In the genomic region with DNA sequence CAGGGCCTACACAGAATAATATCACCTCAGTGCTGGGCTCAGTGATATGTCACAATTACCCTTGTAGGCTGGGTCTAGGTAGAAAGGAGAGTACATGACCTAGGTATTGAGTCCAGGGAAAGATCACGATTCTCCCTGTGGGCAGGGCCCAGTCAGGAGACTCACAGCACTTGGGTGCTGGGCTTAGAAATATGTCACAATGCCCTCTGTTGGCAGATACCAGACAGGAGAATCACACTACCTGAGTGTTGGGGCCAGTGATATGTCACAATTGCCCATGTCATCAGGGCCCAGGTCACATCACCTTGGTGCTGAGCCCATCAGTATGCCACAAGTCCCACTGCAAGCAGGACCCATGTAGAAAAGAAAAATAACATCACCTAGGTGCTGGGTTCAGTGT, we compare ENCODE assay signal across 25 cellular contexts.
"Had no signal": no experiment of that assay in that cellular context is flagged by ENCODE, and none has a peak within 500 bp of the region (broad histone marks: within the 10 kb centered on the region; RNA-seq: fewer than 3 reads in every experiment).

No MANE protein-coding gene starts in this region.

- H3K27ac ChIP-seq: neural progenitor cell, pancreas, prostate gland, right lobe of liver, sigmoid colon, stomach, thoracic aorta, thyroid gland, tibial nerve, upper lobe of left lung, vagina had no signal

- H3K4me3 Mint-ChIP-seq: naive thymus-derived CD8-positive, alpha-beta T cell; natural killer cell treated with Interleukin-12 subunit alpha and Interleukin-12 subunit beta and Interleukin-15 and Interleukin-18, amount 100 ng/mL, for 72 hours; neural progenitor cell; stimulated activated effector memory CD8-positive, alpha-beta T cell treated with anti-CD3 and anti-CD28 coated beads, Interleukin-12 subunit alpha, Interleukin-12 subunit beta, amount 100 ng/mL, for 72 hours; stimulated activated naive B cell treated with anti-CD40 and anti-IgM and Interleukin-4, amounts not matched to agents 10 μg/mL and 1 μg/mL and 100 μg/mL, for 72 hours; stimulated activated naive CD8-positive, alpha-beta T cell treated with anti-CD3 and anti-CD28 coated beads, Interleukin-15, Interleukin-2, amounts not matched to agents 100 ng/mL and 50 ng/mL, for 24 hours had no signal

- DNase-seq: naive thymus-derived CD8-positive, alpha-beta T cell; occipital lobe; pancreas; right cardiac atrium; right lobe of liver; sigmoid colon; small intestine; stimulated activated CD4-positive, alpha-beta T cell treated with anti-CD3 and anti-CD28 coated beads, Interleukin-15, amount 100 ng/mL, for 24 hours; stimulated activated CD4-positive, alpha-beta T cell treated with anti-CD3 and anti-CD28 coated beads, Interleukin-2, amount 100 ng/mL, for 24 hours; stimulated activated CD4-positive, alpha-beta T cell treated with anti-CD3 and anti-CD28 coated beads, Interleukin-2, amount 100 ng/mL, for 48 hours; stimulated activated CD4-positive, alpha-beta T cell treated with anti-CD3 and anti-CD28 coated beads, Interleukin-4, amount 100 ng/mL, for 24 hours; stimulated activated naive B cell treated with anti-CD40 and anti-IgM and Interleukin-4, amounts not matched to agents 10 μg/mL and 1 μg/mL and 100 μg/mL, for 72 hours; stimulated activated naive CD4-positive, alpha-beta T cell treated with Interleukin-2 at 50 U/mL for 16 hours; stomach; thyroid gland; trophoblast cell; upper lobe of left lung had no signal

- H3K4me3 ChIP-seq: neural progenitor cell, pancreas, prostate gland, right lobe of liver, sigmoid colon, stomach, thoracic aorta, thyroid gland, tibial nerve, upper lobe of left lung, vagina had no signal

- H3K27me3 Mint-ChIP-seq: naive thymus-derived CD8-positive, alpha-beta T cell; natural killer cell treated with Interleukin-12 subunit alpha and Interleukin-12 subunit beta and Interleukin-15 and Interleukin-18, amount 100 ng/mL, for 72 hours; stimulated activated naive B cell treated with anti-CD40 and anti-IgM and Interleukin-4, amounts not matched to agents 10 μg/mL and 1 μg/mL and 100 μg/mL, for 72 hours; stimulated activated naive CD8-positive, alpha-beta T cell treated with anti-CD3 and anti-CD28 coated beads, Interleukin-15, Interleukin-2, amounts not matched to agents 100 ng/mL and 50 ng/mL, for 24 hours had no signal

- H3K4me1 Mint-ChIP-seq: naive thymus-derived CD8-positive, alpha-beta T cell; neural progenitor cell; stimulated activated effector memory CD8-positive, alpha-beta T cell treated with anti-CD3 and anti-CD28 coated beads, Interleukin-12 subunit alpha, Interleukin-12 subunit beta, amount 100 ng/mL, for 72 hours; stimulated activated naive B cell treated with anti-CD40 and anti-IgM and Interleukin-4, amounts not matched to agents 10 μg/mL and 1 μg/mL and 100 μg/mL, for 72 hours had no signal

- H3K9me3 ChIP-seq: pancreas, prostate gland, right lobe of liver, thoracic aorta, thyroid gland, vagina had no signal

- H3K36me3 ChIP-seq: neural progenitor cell, pancreas, prostate gland, right lobe of liver, sigmoid colon, stomach, thoracic aorta, thyroid gland, tibial nerve, upper lobe of left lung, vagina had no signal

- H3K27ac Mint-ChIP-seq: naive thymus-derived CD8-positive, alpha-beta T cell; natural killer cell treated with Interleukin-12 subunit alpha and Interleukin-12 subunit beta and Interleukin-15 and Interleukin-18, amount 100 ng/mL, for 72 hours; neural progenitor cell; stimulated activated effector memory CD8-positive, alpha-beta T cell treated with anti-CD3 and anti-CD28 coated beads, Interleukin-12 subunit alpha, Interleukin-12 subunit beta, amount 100 ng/mL, for 72 hours; stimulated activated naive B cell treated with anti-CD40 and anti-IgM and Interleukin-4, amounts not matched to agents 10 μg/mL and 1 μg/mL and 100 μg/mL, for 72 hours; stimulated activated naive CD8-positive, alpha-beta T cell treated with anti-CD3 and anti-CD28 coated beads, Interleukin-15, Interleukin-2, amounts not matched to agents 100 ng/mL and 50 ng/mL, for 24 hours had no signal

- ATAC-seq: naive thymus-derived CD8-positive, alpha-beta T cell; natural killer cell treated with Interleukin-12 subunit alpha and Interleukin-12 subunit beta and Interleukin-15 and Interleukin-18, amount 100 ng/mL, for 72 hours; pancreas; right cardiac atrium; right lobe of liver; stimulated activated effector memory CD8-positive, alpha-beta T cell treated with anti-CD3 and anti-CD28 coated beads, Interleukin-12 subunit alpha, Interleukin-12 subunit beta, amount 100 ng/mL, for 72 hours; stimulated activated naive B cell treated with anti-CD40 and anti-IgM and Interleukin-4, amounts not matched to agents 10 μg/mL and 1 μg/mL and 100 μg/mL, for 72 hours had no signal

- H3K9ac ChIP-seq: neural progenitor cell had no signal

- H3K36me3 Mint-ChIP-seq: neural progenitor cell; stimulated activated effector memory CD8-positive, alpha-beta T cell treated with anti-CD3 and anti-CD28 coated beads, Interleukin-12 subunit alpha, Interleukin-12 subunit beta, amount 100 ng/mL, for 72 hours; stimulated activated naive B cell treated with anti-CD40 and anti-IgM and Interleukin-4, amounts not matched to agents 10 μg/mL and 1 μg/mL and 100 μg/mL, for 72 hours had no signal

- H3K27me3 ChIP-seq: neural progenitor cell, pancreas, right lobe of liver, sigmoid colon, stomach, thyroid gland, tibial nerve, upper lobe of left lung, vagina had no signal

- H2AFZ ChIP-seq: neural progenitor cell had no signal

- H3K4me1 ChIP-seq: neural progenitor cell, pancreas, prostate gland, right lobe of liver, sigmoid colon, stomach, thyroid gland, tibial nerve, upper lobe of left lung, vagina had no signal

- H3K4me2 ChIP-seq: neural progenitor cell had no signal
